ENCODE assay signal across 1 cellular context in genomic region chr4:83284161-83285021, GRCh38.
TF ChIP-seq lines count a peak whose summit lies in the region.

Gene COQ2, minus strand, starts transcription at chr4:83284798. Its CDS starts 34 bp downstream, at chr4:83284764.

TF ChIP-seq in K562, 482 proteins besides CTCF, POLR2A, EP300 and RAD21 (continued from another document and continues in another):
- TF ChIP-seq MNT (conservative IDR thresholded peaks at IDR 0.05) (peak; percentile 32 to 65; a peak in 3 of 4 replicates), RBM22 (IDR thresholded peaks at IDR 0.05; ENCODE audit: low read depth, low read length, poor library complexity, severe bottlenecking) (peak; percentile 57), MYC (IDR thresholded peaks at IDR 0.05; ENCODE audit: low read depth, low read length) (peak; percentile 83), MYC (CRISPR knock-in tag; IDR thresholded peaks at IDR 0.05; ENCODE audit: borderline replicate concordance, low read depth) (no peak; the same call in 1 of the 2 replicates), HNRNPK (IDR thresholded peaks at IDR 0.05; ENCODE audit: low read depth, low read length, poor library complexity, severe bottlenecking) (no peak), ZKSCAN8 (CRISPR knock-in tag; IDR thresholded peaks at IDR 0.05) (no peak), CTCFL (IDR thresholded peaks at IDR 0.05; ENCODE audit: borderline replicate concordance, insufficient read depth, low read depth, low read length, poor library complexity, severe bottlenecking) (peak; percentile 67), MTA3 (IDR thresholded peaks at IDR 0.05; ENCODE audit: borderline replicate concordance) (peak; percentile 90), ZNF140 (CRISPR knock-in tag; IDR thresholded peaks at IDR 0.05) (no peak), GABPB1 (CRISPR knock-in tag; IDR thresholded peaks at IDR 0.05) (peak; percentile 19; the same call in 1 of the 2 replicates), SP1 (CRISPR knock-in tag; IDR thresholded peaks at IDR 0.05) (peak; percentile 67; the same call in 1 of the 2 replicates), FUS (optimal IDR thresholded peaks at IDR 0.05; ENCODE audit: low read depth, low read length) (peak; percentile 81), ZNF696 (CRISPR knock-in tag; conservative IDR thresholded peaks at IDR 0.05) (no peak), UBTF (IDR thresholded peaks at IDR 0.05; ENCODE audit: borderline replicate concordance in 1 of 2, low read depth in 2 of 2, low read length in 2 of 2) (peak; percentile 43 to 88; a peak in 2 of 4 replicates), USF1 (CRISPR knock-in tag; IDR thresholded peaks at IDR 0.05) (no peak), CHD7 (IDR thresholded peaks at IDR 0.05; ENCODE audit: low read depth, low read length) (no peak), EHMT2 (IDR thresholded peaks at IDR 0.05) (no peak), POLR3G (IDR thresholded peaks at IDR 0.05; ENCODE audit: extremely low read depth, insufficient read length, insufficient replicate concordance) (no peak), PHF20 (IDR thresholded peaks at IDR 0.05; ENCODE audit: partially characterized antibody) (no peak), BRF1 (IDR thresholded peaks at IDR 0.05; ENCODE audit: borderline replicate concordance, extremely low read depth, insufficient read length) (no peak), NFYB (IDR thresholded peaks at IDR 0.05; ENCODE audit: extremely low read depth, insufficient read length) (no peak), ILF3 (IDR thresholded peaks at IDR 0.05; ENCODE audit: borderline replicate concordance) (peak; percentile 36; the same call in 1 of the 2 replicates), RFX7 (CRISPR knock-in tag; IDR thresholded peaks at IDR 0.05) (no peak), RERE (CRISPR knock-in tag; IDR thresholded peaks at IDR 0.05; ENCODE audit: borderline replicate concordance) (no peak), ATF6 (CRISPR knock-in tag; IDR thresholded peaks at IDR 0.05) (no peak), CTBP1 (IDR thresholded peaks at IDR 0.05; ENCODE audit: borderline replicate concordance) (peak; percentile 90), ZNF384 (IDR thresholded peaks at IDR 0.05; ENCODE audit: low read depth, low read length) (no peak)
